32 cellular contexts compared by ENCODE assay signal in the genomic region with DNA sequence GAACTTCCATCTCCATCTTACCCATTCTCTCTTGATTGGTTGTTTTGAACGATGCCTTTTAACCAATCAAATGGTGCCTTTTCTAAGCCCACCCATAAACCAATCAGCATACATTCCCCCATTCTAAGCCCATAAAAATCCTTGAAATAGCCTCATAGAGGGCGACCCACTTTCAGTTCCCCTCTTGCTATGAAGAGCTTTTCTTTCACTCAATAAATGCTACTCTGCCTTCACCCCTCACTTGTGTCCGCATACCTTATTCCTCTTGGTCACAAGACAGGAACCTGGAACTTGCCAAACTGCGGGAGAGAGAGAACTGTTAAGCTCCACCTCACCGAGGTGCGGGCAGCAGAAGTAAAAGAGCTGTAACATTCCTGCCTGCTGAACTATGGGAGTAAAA.
"Had no signal": no experiment of that assay in that cellular context is flagged by ENCODE, and none has a peak within 500 bp of the region (broad histone marks: within the 10 kb centered on the region; RNA-seq: fewer than 3 reads in every experiment).

No MANE protein-coding gene starts in this region.

- H3K36me3 Mint-ChIP-seq: activated naive CD8-positive, alpha-beta T cell had no signal

- H3K9me3 Mint-ChIP-seq: activated CD4-positive, alpha-beta T cell treated with anti-CD3 and anti-CD28 coated beads, Interleukin-2, amount 10 ng/mL, durations not matched to agents 24 days and 14 days; activated T-cell treated with anti-CD3 and anti-CD28 coated beads, Interleukin-2, amount 50 U/mL, for 4 hours had no signal

- H3K27me3 ChIP-seq: body of pancreas, esophagus muscularis mucosa, foreskin keratinocyte, gastrocnemius medialis, heart left ventricle had no signal

- ATAC-seq: activated CD4-positive, alpha-beta T cell treated with anti-CD3 and anti-CD28 coated beads for 36 hours; activated T-cell treated with anti-CD3 and anti-CD28 coated beads, Interleukin-2, amount 50 U/mL, for 4 hours; activated T-helper 17 cell treated with anti-CD3 and anti-CD28 coated beads, Interleukin-2, amount 50 U/mL, for 72 hours; body of pancreas; effector memory CD8-positive, alpha-beta T cell; foreskin keratinocyte; gastrocnemius medialis; heart left ventricle; T-helper 17 cell had no signal

- H3K4me1 ChIP-seq: esophagus muscularis mucosa, foreskin keratinocyte, heart left ventricle had no signal

- H3K27ac Mint-ChIP-seq: activated CD4-positive, alpha-beta memory T cell treated with anti-CD3 and anti-CD28 coated beads, Interleukin-2, amount 10 ng/mL, durations not matched to agents 7 days and 5 days; activated CD4-positive, alpha-beta T cell treated with anti-CD3 and anti-CD28 coated beads for 36 hours; activated CD4-positive, alpha-beta T cell treated with anti-CD3 and anti-CD28 coated beads, Interleukin-2, amount 10 ng/mL, durations not matched to agents 24 days and 14 days; activated naive CD8-positive, alpha-beta T cell; activated T-helper 17 cell treated with anti-CD3 and anti-CD28 coated beads, Interleukin-2, amount 50 U/mL, for 72 hours; effector memory CD8-positive, alpha-beta T cell; T-helper 17 cell; T-helper 2 cell treated with Interferon-gamma antibody and Interleukin-4, amounts not matched to agents 5 μg/mL and 100 μg/mL, for 36 hours had no signal

- H3K9me3 ChIP-seq: body of pancreas, esophagus muscularis mucosa, gastrocnemius medialis, heart left ventricle had no signal

- H3K27ac ChIP-seq: body of pancreas, esophagus muscularis mucosa, foreskin keratinocyte, gastrocnemius medialis, heart left ventricle had no signal

- H3K36me3 ChIP-seq: esophagus muscularis mucosa, gastrocnemius medialis, heart left ventricle had no signal

- H3K4me1 Mint-ChIP-seq: activated CD4-positive, alpha-beta memory T cell treated with anti-CD3 and anti-CD28 coated beads, Interleukin-2, amount 10 ng/mL, durations not matched to agents 7 days and 5 days; activated CD4-positive, alpha-beta T cell treated with anti-CD3 and anti-CD28 coated beads for 36 hours; activated CD4-positive, alpha-beta T cell treated with anti-CD3 and anti-CD28 coated beads, Interleukin-2, amount 10 ng/mL, durations not matched to agents 24 days and 14 days; activated T-helper 17 cell treated with anti-CD3 and anti-CD28 coated beads, Interleukin-2, amount 50 U/mL, for 72 hours; T-helper 17 cell had no signal

- H3K4me3 ChIP-seq: body of pancreas, esophagus muscularis mucosa, gastrocnemius medialis, heart left ventricle had no signal

- DNase-seq: activated CD4-positive, alpha-beta memory T cell treated with anti-CD3 and anti-CD28 coated beads, Interleukin-2, amount 10 ng/mL, durations not matched to agents 7 days and 5 days; activated CD4-positive, alpha-beta T cell treated with anti-CD3 and anti-CD28 coated beads for 36 hours; activated CD4-positive, alpha-beta T cell treated with anti-CD3 and anti-CD28 coated beads, Interleukin-2, amount 10 ng/mL, durations not matched to agents 24 days and 14 days; activated CD4-positive, alpha-beta T cell treated with anti-CD3 and anti-CD28 coated beads, Interleukin-2, amount 50 U/mL, for 4 hours; activated CD4-positive, CD25-positive, alpha-beta regulatory T cell; activated CD4-positive, CD25-positive, alpha-beta regulatory T cell treated with anti-CD3 and anti-CD28 coated beads, Interleukin-2, amount 50 U/mL, for 72 hours; activated effector memory CD4-positive, alpha-beta T cell treated with Interleukin-2 at 50 U/mL for 16 hours; activated gamma-delta T cell treated with Interleukin-2 at 50 U/mL for 16 hours; activated naive CD4-positive, alpha-beta T cell treated with anti-CD3 and anti-CD28 coated beads, Interleukin-2, amount 50 U/mL, for 16 hours; activated naive CD4-positive, alpha-beta T cell treated with Interleukin-2 at 50 U/mL for 16 hours; activated T-cell treated with anti-CD3 and anti-CD28 coated beads, Interleukin-2, amount 50 U/mL, for 4 hours; amniotic stem cell; anterior cingulate cortex; body of pancreas; caudate nucleus; cortex of kidney; dermis blood vessel endothelial cell; effector CD4-positive, alpha-beta T cell; effector memory CD8-positive, alpha-beta T cell; erythroblast; foreskin keratinocyte; gastrocnemius medialis; glutamatergic neuron; heart left ventricle; T-helper 1 cell; T-helper 17 cell; T1000 had no signal

- H3K4me3 Mint-ChIP-seq: activated CD4-positive, alpha-beta memory T cell treated with anti-CD3 and anti-CD28 coated beads, Interleukin-2, amount 10 ng/mL, durations not matched to agents 7 days and 5 days; activated CD4-positive, alpha-beta T cell treated with anti-CD3 and anti-CD28 coated beads for 36 hours; activated CD4-positive, alpha-beta T cell treated with anti-CD3 and anti-CD28 coated beads, Interleukin-2, amount 10 ng/mL, durations not matched to agents 24 days and 14 days; activated naive CD8-positive, alpha-beta T cell; activated T-cell treated with anti-CD3 and anti-CD28 coated beads, Interleukin-2, amount 50 U/mL, for 4 hours; activated T-helper 17 cell treated with anti-CD3 and anti-CD28 coated beads, Interleukin-2, amount 50 U/mL, for 72 hours; effector memory CD8-positive, alpha-beta T cell; T-helper 17 cell; T-helper 2 cell treated with Interferon-gamma antibody and Interleukin-4, amounts not matched to agents 5 μg/mL and 100 μg/mL, for 36 hours had no signal

- FAIRE-seq: colon had no signal

- H3K27me3 Mint-ChIP-seq: activated CD4-positive, alpha-beta memory T cell treated with anti-CD3 and anti-CD28 coated beads, Interleukin-2, amount 10 ng/mL, durations not matched to agents 7 days and 5 days; activated CD4-positive, alpha-beta T cell treated with anti-CD3 and anti-CD28 coated beads for 36 hours; activated CD4-positive, alpha-beta T cell treated with anti-CD3 and anti-CD28 coated beads, Interleukin-2, amount 10 ng/mL, durations not matched to agents 24 days and 14 days; activated naive CD8-positive, alpha-beta T cell; activated T-helper 17 cell treated with anti-CD3 and anti-CD28 coated beads, Interleukin-2, amount 50 U/mL, for 72 hours; effector memory CD8-positive, alpha-beta T cell; T-helper 17 cell had no signal
